ENCODE assay signal across 8 cellular contexts in the genomic region with DNA sequence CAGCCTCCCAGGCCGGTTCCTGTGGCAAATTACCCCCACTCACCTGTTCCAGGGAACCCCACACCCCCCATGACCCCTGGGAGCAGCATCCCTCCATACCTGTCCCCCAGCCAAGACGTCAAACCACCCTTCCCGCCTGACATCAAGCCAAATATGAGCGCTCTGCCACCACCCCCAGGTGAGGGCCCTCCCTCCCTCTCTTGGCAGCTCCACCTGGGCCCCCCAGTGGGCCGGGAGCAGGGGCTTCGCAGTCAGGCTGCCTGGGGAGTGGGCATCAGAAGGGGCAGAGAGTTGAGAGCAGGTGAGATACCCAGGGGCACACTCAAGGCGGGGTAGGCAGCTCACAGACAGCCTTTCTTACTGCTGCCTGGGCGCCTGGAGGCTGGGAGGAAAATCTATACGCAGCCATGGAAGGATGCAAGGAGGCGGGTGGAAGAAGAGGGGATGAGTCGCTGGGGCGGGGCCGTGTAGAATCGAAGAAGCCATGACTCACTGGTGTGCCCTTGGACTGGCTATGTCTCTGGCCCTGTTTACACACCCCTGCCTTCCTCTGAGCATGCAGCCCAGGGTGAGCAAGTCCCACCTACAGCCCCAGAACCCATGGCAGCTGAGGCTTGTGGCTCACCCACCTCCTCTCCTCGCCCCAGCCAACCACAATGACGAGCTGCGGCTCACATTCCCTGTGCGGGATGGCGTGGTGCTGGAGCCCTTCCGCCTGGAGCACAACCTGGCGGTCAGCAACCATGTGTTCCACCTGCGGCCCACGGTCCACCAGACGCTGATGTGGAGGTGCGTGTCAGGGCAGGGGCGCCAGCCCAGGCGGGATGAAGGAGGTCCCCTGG. TPM values are rescaled to one million over a fixed set of nuclear protein-coding genes. Genes with fewer than 3 reads are reported as not detected.
DNase-seq lines count a peak whose midpoint lies in the region; ATAC-seq and TF ChIP-seq lines count a peak whose summit lies in the region.

No MANE protein-coding gene starts in this region.

- H3K9ac ChIP-seq in rectal smooth muscle tissue (ENCODE audit: low read length): no peak overlapping the region
- no peak overlapping the region for H3K9ac ChIP-seq in MM.1S (ENCODE audit: low read length)

- no peaks in the 10 kb centered on the region for H3K9me2 ChIP-seq in MM.1S (replicated peaks; ENCODE audit: insufficient read depth, low read length)

- H3K79me2 ChIP-seq in MM.1S (ENCODE audit: low read length): peaks cover 4% of the 10 kb centered on the region

- H3K27me3 ChIP-seq in rectal smooth muscle tissue (ENCODE audit: control insufficient read depth, insufficient read depth, low read length): no peaks in the 10 kb centered on the region
- H3K27me3 ChIP-seq in MM.1S (replicated peaks; ENCODE audit: insufficient read depth, low read length): no peaks in the 10 kb centered on the region

- no peaks in the 10 kb centered on the region for H3K9me3 ChIP-seq in MM.1S (replicated peaks; ENCODE audit: insufficient read depth, low read length)

- H3K4me1 ChIP-seq in rectal smooth muscle tissue (ENCODE audit: control insufficient read depth, insufficient read depth, low read length) (peaks cover 10% of the 10 kb centered on the region), MM.1S (ENCODE audit: low read length) (no peaks in the 10 kb centered on the region)

- POLR2A ChIA-PET in GM10248 (lab: Yijun Ruan, JAX): no interaction called here

- H4K20me1 ChIP-seq in MM.1S (ENCODE audit: insufficient read depth, low read length): no peaks in the 10 kb centered on the region

- H3F3A ChIP-seq in MM.1S (ENCODE audit: insufficient read depth, low read length): no peaks in the 10 kb centered on the region

- no peak overlapping the region for H2AFZ ChIP-seq in MM.1S (ENCODE audit: low read length)

- DNase-seq in H4 (ENCODE audit: low spot score) (peak; percentile 84), SW480 (ENCODE audit: low spot score) (peak; percentile 86), NCI-H1930 (lab: John Stamatoyannopoulos, UW) (no peak), NCI-H2029 (lab: John Stamatoyannopoulos, UW) (no peak), GM10248 (ENCODE audit: extremely low spot score) (no peak), MM.1S (no peak)

- peak; percentile 82 for ATAC-seq in esophagus mucosa

- H3K4me3 ChIP-seq in rectal smooth muscle tissue (ENCODE audit: low read length) (no peak overlapping the region), MM.1S (ENCODE audit: low read length) (no peak overlapping the region)

- CTCF ChIA-PET in GM10248 (lab: Yijun Ruan, JAX): no interaction called here

- H3K36me3 ChIP-seq in rectal smooth muscle tissue (ENCODE audit: control insufficient read depth, insufficient read depth, low read length) (peaks cover 61% of the 10 kb centered on the region), MM.1S (replicated peaks; ENCODE audit: insufficient read depth, low read length) (peaks cover 7% of the 10 kb centered on the region)

- TF ChIP-seq CTCF in GM10248 (IDR thresholded peaks at IDR 0.05; ENCODE audit: control extremely low read depth, extremely low read depth, low read depth, missing control alignments): no peak
- TF ChIP-seq CTCF in MM.1S (IDR thresholded peaks at IDR 0.05; ENCODE audit: low read length): no peak

- H3K27ac ChIP-seq in rectal smooth muscle tissue (ENCODE audit: low read depth, low read length) (peak overlapping the region; percentile 33), MM.1S (ENCODE audit: low read length) (no peak overlapping the region)

- H3K4me2 ChIP-seq in MM.1S (ENCODE audit: low read depth, low read length): no peak overlapping the region

RNA-seq across cellular contexts. Expression of a gene that starts 48.6 kb away (rescaled TPM):
- 45.2 and 52.3 TPM in 2 replicates for total RNA-seq in H4 (2014; rRNA removed; shearing (Covaris generic))
- total RNA-seq in esophagus mucosa: 77.8 TPM

Comparison
In these comparisons a context has a peak if more than half of its experiments do, and no peak if none do; other contexts are left out.
1. DNase-seq: peak in H4 (single experiment) and SW480 (single experiment); none in NCI-H1930 (0 of 2), NCI-H2029 (single experiment), GM10248 (single experiment) and MM.1S (single experiment).